28 cellular contexts compared by ENCODE assay signal in the genomic region with DNA sequence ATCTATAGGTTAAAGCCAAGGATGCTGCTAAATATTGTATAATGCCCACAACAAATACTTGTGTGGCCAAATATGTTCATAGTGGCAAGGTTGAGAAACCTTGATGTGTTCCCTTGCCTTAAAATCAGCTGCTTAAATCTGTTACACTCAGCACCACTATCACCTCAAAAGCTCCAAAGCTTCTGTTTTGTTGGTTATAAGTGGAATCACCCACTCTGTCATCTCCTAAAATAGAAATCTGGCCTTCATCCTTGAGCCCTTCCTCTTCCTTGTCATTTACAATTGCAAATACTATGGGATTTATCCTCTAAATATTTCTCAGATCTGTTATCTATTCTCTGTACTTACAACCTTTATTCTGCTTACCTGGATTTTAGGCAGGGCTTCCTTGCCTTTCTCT.
"Had no signal": no experiment of that assay in that cellular context is flagged by ENCODE, and none has a peak within 500 bp of the region (broad histone marks: within the 10 kb centered on the region; RNA-seq: fewer than 3 reads in every experiment).

No MANE protein-coding gene starts in this region.

- H3K27ac Mint-ChIP-seq: activated B cell treated with CpG ODN at 0.5 μM for 24 hours; activated CD4-positive, alpha-beta T cell treated with anti-CD3 and anti-CD28 coated beads, Interleukin-2, amount 10 ng/mL, durations not matched to agents 24 days and 14 days; activated CD8-positive, alpha-beta memory T cell treated with anti-CD3 and anti-CD28 coated beads, Interleukin-2, amount 10 ng/mL, durations not matched to agents 7 days and 5 days; activated naive CD4-positive, alpha-beta T cell treated with anti-CD3 and anti-CD28 coated beads, Interleukin-2, amount 50 U/mL, for 24 hours; activated T-cell treated with anti-CD3 and anti-CD28 coated beads, Interleukin-2, amount 50 U/mL, for 24 hours; activated T-helper 1 cell treated with anti-CD3 and anti-CD28 coated beads, Interleukin-12 subunit alpha, Interleukin-12 subunit beta, Interleukin-2, Interleukin-4 antibody, amounts not matched to agents 30 ng/mL and 10 ng/mL and 1 ng/mL, durations not matched to agents 14 hours and 24 hours and 36 hours; T-helper 1 cell treated with Interleukin-12 subunit alpha and Interleukin-12 subunit beta and Interleukin-4 antibody, amounts not matched to agents 30 μg/mL and 1 μg/mL, for 36 hours had no signal

- H3K27me3 ChIP-seq: breast epithelium, SJSA1 had no signal

- ATAC-seq: activated CD8-positive, alpha-beta memory T cell treated with anti-CD3 and anti-CD28 coated beads, Interleukin-2, amount 10 ng/mL, durations not matched to agents 7 days and 5 days; SK-N-SH treated with all-trans-retinoic acid at 6 μM for 48 hours had no signal

- FAIRE-seq: RCC 7860 had no signal

- H3K9me3 ChIP-seq: breast epithelium, SJSA1 had no signal

- DNase-seq: activated B cell treated with CpG ODN at 0.5 μM for 24 hours; activated CD4-positive, alpha-beta T cell treated with anti-CD3 and anti-CD28 coated beads for 1 hour; activated CD4-positive, alpha-beta T cell treated with anti-CD3 and anti-CD28 coated beads, Interleukin-2, amount 10 ng/mL, durations not matched to agents 24 days and 14 days; activated CD4-positive, alpha-beta T cell treated with anti-CD3 and anti-CD28 coated beads, Interleukin-2, amount 50 U/mL, for 48 hours; activated CD8-positive, alpha-beta memory T cell treated with anti-CD3 and anti-CD28 coated beads, Interleukin-2, amount 10 ng/mL, durations not matched to agents 7 days and 5 days; activated effector memory CD4-positive, alpha-beta T cell treated with Interleukin-2 at 50 U/mL for 16 hours; activated naive CD4-positive, alpha-beta T cell; activated T-cell treated with anti-CD3 and anti-CD28 coated beads, Interleukin-2, amount 50 U/mL, for 24 hours; aorta; caudate nucleus; NCI-H1092; NCI-H1417; NCI-H1930; NCI-H2171; NCI-H226; NCI-H526; NCI-H82; NK-92 treated with Interleukin-12 subunit alpha and Interleukin-12 subunit beta, amount 100 ng/mL, for 24 hours; PC-3; SHP77; T-helper 9 cell had no signal

- H3K36me3 Mint-ChIP-seq: activated CD8-positive, alpha-beta memory T cell treated with anti-CD3 and anti-CD28 coated beads, Interleukin-2, amount 10 ng/mL, durations not matched to agents 7 days and 5 days had no signal

- H3K4me3 Mint-ChIP-seq: activated B cell treated with CpG ODN at 0.5 μM for 24 hours; activated CD4-positive, alpha-beta T cell treated with anti-CD3 and anti-CD28 coated beads, Interleukin-2, amount 10 ng/mL, durations not matched to agents 24 days and 14 days; activated CD8-positive, alpha-beta memory T cell treated with anti-CD3 and anti-CD28 coated beads, Interleukin-2, amount 10 ng/mL, durations not matched to agents 7 days and 5 days; activated naive CD4-positive, alpha-beta T cell treated with anti-CD3 and anti-CD28 coated beads, Interleukin-2, amount 50 U/mL, for 24 hours; activated T-cell treated with anti-CD3 and anti-CD28 coated beads, Interleukin-2, amount 50 U/mL, for 24 hours; activated T-helper 1 cell treated with anti-CD3 and anti-CD28 coated beads, Interleukin-12 subunit alpha, Interleukin-12 subunit beta, Interleukin-2, Interleukin-4 antibody, amounts not matched to agents 30 ng/mL and 10 ng/mL and 1 ng/mL, durations not matched to agents 14 hours and 24 hours and 36 hours; T-helper 1 cell treated with Interleukin-12 subunit alpha and Interleukin-12 subunit beta and Interleukin-4 antibody, amounts not matched to agents 30 μg/mL and 1 μg/mL, for 36 hours had no signal

- H3K4me3 ChIP-seq: breast epithelium, SJSA1 had no signal

- H3K36me3 ChIP-seq: breast epithelium had no signal

- H3K4me1 Mint-ChIP-seq: activated B cell treated with CpG ODN at 0.5 μM for 24 hours; activated CD4-positive, alpha-beta T cell treated with anti-CD3 and anti-CD28 coated beads, Interleukin-2, amount 10 ng/mL, durations not matched to agents 24 days and 14 days; activated CD8-positive, alpha-beta memory T cell treated with anti-CD3 and anti-CD28 coated beads, Interleukin-2, amount 10 ng/mL, durations not matched to agents 7 days and 5 days; activated naive CD4-positive, alpha-beta T cell treated with anti-CD3 and anti-CD28 coated beads, Interleukin-2, amount 50 U/mL, for 24 hours had no signal

- H3K4me1 ChIP-seq: breast epithelium had no signal

- H3K9me3 Mint-ChIP-seq: activated CD4-positive, alpha-beta T cell treated with anti-CD3 and anti-CD28 coated beads, Interleukin-2, amount 10 ng/mL, durations not matched to agents 24 days and 14 days; activated T-cell treated with anti-CD3 and anti-CD28 coated beads, Interleukin-2, amount 50 U/mL, for 24 hours; activated T-helper 1 cell treated with anti-CD3 and anti-CD28 coated beads, Interleukin-12 subunit alpha, Interleukin-12 subunit beta, Interleukin-2, Interleukin-4 antibody, amounts not matched to agents 30 ng/mL and 10 ng/mL and 1 ng/mL, durations not matched to agents 14 hours and 24 hours and 36 hours; T-helper 1 cell treated with Interleukin-12 subunit alpha and Interleukin-12 subunit beta and Interleukin-4 antibody, amounts not matched to agents 30 μg/mL and 1 μg/mL, for 36 hours had no signal

- H3K27ac ChIP-seq: breast epithelium, SJSA1 had no signal
